Comparison of ENCODE assay signal across 1 cellular context in genomic region chr15:65610871-65611718, GRCh38.
TF ChIP-seq lines count a peak whose summit lies in the region.

INTS14 (minus strand) TSS chr15:65611131; CDS start chr15:65607380, 3,751 bp downstream.

TF ChIP-seq in K562, 482 proteins besides CTCF, POLR2A, EP300 and RAD21 (continued from another document and continues in another):
- TF ChIP-seq CBFA2T3 (IDR thresholded peaks at IDR 0.05) (peak; percentile 22; the same call in 1 of the 2 replicates), HNRNPH1 (optimal IDR thresholded peaks at IDR 0.05; ENCODE audit: low read depth, low read length) (no peak), KLF6 (CRISPR knock-in tag; IDR thresholded peaks at IDR 0.05; ENCODE audit: borderline replicate concordance) (0 out of 2 replicates have a peak, but pooled peaks have one; percentile 4), KDM1A (IDR thresholded peaks at IDR 0.05) (peak in 1 of 2 experiments; percentile 62; a peak in 2 of 4 replicates), TARDBP (IDR thresholded peaks at IDR 0.05) (peak; percentile 89), THRAP3 (IDR thresholded peaks at IDR 0.05; ENCODE audit: borderline replicate concordance) (peak; percentile 58; the same call in 1 of the 2 replicates), XRCC5 (IDR thresholded peaks at IDR 0.05; ENCODE audit: low read depth, low read length) (peak; percentile 99), NFE2 (IDR thresholded peaks at IDR 0.05; ENCODE audit: low read depth) (no peak), ESRRB (CRISPR knock-in tag; IDR thresholded peaks at IDR 0.05; ENCODE audit: borderline replicate concordance) (no peak), HLTF (IDR thresholded peaks at IDR 0.05) (peak; percentile 81), TAF1 (IDR thresholded peaks at IDR 0.05; ENCODE audit: control insufficient read depth, extremely low read depth, insufficient read depth, low read length, severe bottlenecking) (peak; percentile 98), HDAC6 (IDR thresholded peaks at IDR 0.05; ENCODE audit: low read depth, low read length) (no peak), MXI1 (IDR thresholded peaks at IDR 0.05; ENCODE audit: low read depth, low read length) (no peak), ZNF3 (CRISPR knock-in tag; IDR thresholded peaks at IDR 0.05) (no peak), AFF4 (CRISPR knock-in tag; IDR thresholded peaks at IDR 0.05) (no peak; the same call in 1 of the 2 replicates), ZNF217 (CRISPR knock-in tag; IDR thresholded peaks at IDR 0.05) (no peak), SFPQ (IDR thresholded peaks at IDR 0.05; ENCODE audit: low read depth, low read length) (no peak), PRDM10 (IDR thresholded peaks at IDR 0.05; ENCODE audit: partially characterized antibody) (peak; percentile 95), BRF1 (IDR thresholded peaks at IDR 0.05; ENCODE audit: borderline replicate concordance, extremely low read depth, insufficient read length) (no peak), VEZF1 (CRISPR knock-in tag; IDR thresholded peaks at IDR 0.05) (peak; percentile 88), CXXC5 (CRISPR knock-in tag; IDR thresholded peaks at IDR 0.05) (peak; percentile 91), JUND (IDR thresholded peaks at IDR 0.05; ENCODE audit: borderline replicate concordance, low read depth, low read length) (peak; percentile 67; the same call in 1 of the 2 replicates), JUND (tag; IDR thresholded peaks at IDR 0.05; ENCODE audit: borderline replicate concordance, low read depth, low read length) (peak; percentile 65; the same call in 1 of the 3 replicates), ZNF830 (CRISPR knock-in tag; IDR thresholded peaks at IDR 0.05) (0 out of 2 replicates have a peak, but pooled peaks have one; percentile 61), PATZ1 (CRISPR knock-in tag; IDR thresholded peaks at IDR 0.05; ENCODE audit: borderline replicate concordance) (0 out of 2 replicates have a peak, but pooled peaks have one; percentile 37), CEBPG (CRISPR knock-in tag; IDR thresholded peaks at IDR 0.05) (no peak), CEBPG (tag; conservative IDR thresholded peaks at IDR 0.05 in 1 of 2, IDR thresholded peaks at IDR 0.05 in 1 of 2) (no peak), CEBPZ (IDR thresholded peaks at IDR 0.05; ENCODE audit: borderline replicate concordance, low read depth, low read length) (no peak), ZNF561 (CRISPR knock-in tag; conservative IDR thresholded peaks at IDR 0.05) (no peak), RBM39 (optimal IDR thresholded peaks at IDR 0.05; ENCODE audit: low read depth, low read length) (no peak), SIX5 (IDR thresholded peaks at IDR 0.05; ENCODE audit: borderline replicate concordance in 1 of 2, insufficient read depth in 1 of 2, low read depth in 1 of 2, low read length in 2 of 2) (peak; percentile 51 to 53; a peak in 3 of 4 replicates), PCBP1 (IDR thresholded peaks at IDR 0.05; ENCODE audit: low read depth, low read length, poor library complexity, severe bottlenecking) (peak; percentile 96)
- TF ChIP-seq, protein P1, sequence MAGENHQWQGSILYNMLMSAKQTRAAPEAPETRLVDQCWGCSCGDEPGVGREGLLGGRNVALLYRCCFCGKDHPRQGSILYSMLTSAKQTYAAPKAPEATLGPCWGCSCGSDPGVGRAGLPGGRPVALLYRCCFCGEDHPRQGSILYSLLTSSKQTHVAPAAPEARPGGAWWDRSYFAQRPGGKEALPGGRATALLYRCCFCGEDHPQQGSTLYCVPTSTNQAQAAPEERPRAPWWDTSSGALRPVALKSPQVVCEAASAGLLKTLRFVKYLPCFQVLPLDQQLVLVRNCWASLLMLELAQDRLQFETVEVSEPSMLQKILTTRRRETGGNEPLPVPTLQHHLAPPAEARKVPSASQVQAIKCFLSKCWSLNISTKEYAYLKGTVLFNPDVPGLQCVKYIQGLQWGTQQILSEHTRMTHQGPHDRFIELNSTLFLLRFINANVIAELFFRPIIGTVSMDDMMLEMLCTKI (IDR thresholded peaks at IDR 0.05; ENCODE audit: partially characterized antibody): no peak
- TF ChIP-seq, protein P2, sequence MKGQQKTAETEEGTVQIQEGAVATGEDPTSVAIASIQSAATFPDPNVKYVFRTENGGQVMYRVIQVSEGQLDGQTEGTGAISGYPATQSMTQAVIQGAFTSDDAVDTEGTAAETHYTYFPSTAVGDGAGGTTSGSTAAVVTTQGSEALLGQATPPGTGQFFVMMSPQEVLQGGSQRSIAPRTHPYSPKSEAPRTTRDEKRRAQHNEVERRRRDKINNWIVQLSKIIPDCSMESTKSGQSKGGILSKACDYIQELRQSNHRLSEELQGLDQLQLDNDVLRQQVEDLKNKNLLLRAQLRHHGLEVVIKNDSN (CRISPR knock-in tag; IDR thresholded peaks at IDR 0.05): peak; percentile 52
- TF ChIP-seq, protein P3, sequence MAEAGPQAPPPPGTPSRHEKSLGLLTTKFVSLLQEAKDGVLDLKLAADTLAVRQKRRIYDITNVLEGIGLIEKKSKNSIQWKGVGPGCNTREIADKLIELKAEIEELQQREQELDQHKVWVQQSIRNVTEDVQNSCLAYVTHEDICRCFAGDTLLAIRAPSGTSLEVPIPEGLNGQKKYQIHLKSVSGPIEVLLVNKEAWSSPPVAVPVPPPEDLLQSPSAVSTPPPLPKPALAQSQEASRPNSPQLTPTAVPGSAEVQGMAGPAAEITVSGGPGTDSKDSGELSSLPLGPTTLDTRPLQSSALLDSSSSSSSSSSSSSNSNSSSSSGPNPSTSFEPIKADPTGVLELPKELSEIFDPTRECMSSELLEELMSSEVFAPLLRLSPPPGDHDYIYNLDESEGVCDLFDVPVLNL (CRISPR knock-in tag; IDR thresholded peaks at IDR 0.05; ENCODE audit: low read depth): no peak
